Comparison of ENCODE assay signal across 29 cellular contexts in the genomic region with DNA sequence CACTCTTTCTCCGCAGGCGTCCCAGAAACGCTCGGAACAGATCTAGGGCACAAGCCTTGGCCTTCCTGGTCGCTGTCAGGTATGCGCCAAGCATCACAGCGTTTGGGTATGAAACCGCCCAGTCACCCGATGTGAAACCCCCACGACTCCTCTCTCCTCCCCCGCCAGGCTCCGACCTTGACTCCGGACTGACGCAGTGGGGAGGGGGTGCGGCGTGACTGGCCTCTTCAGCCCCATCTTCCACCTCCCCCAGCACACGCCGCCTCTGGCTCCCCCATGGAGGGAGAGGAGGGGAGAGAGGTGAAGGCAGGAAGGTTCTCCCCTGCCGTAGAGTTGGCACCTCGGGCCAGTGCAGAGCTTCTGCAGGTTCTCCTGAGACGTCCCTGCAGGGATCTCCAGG.
"Had no signal": no experiment of that assay in that cellular context is flagged by ENCODE, and none has a peak within 500 bp of the region (broad histone marks: within the 10 kb centered on the region; RNA-seq: fewer than 3 reads in every experiment).

No MANE protein-coding gene starts in this region.

- H2AFZ ChIP-seq: parathyroid adenoma had no signal

- H3K27ac ChIP-seq: ovary, parathyroid adenoma, psoas muscle, right lobe of liver, sigmoid colon, stomach, thoracic aorta, thyroid gland, tibial nerve, upper lobe of left lung, vagina had no signal

- DNase-seq: naive thymus-derived CD8-positive, alpha-beta T cell; nephron progenitor cell; occipital lobe; ovary; posterior cingulate gyrus; psoas muscle; right cardiac atrium; right lobe of liver; small intestine; stimulated activated CD4-positive, alpha-beta T cell treated with anti-CD3 and anti-CD28 coated beads, Interleukin-15, amount 100 ng/mL, for 24 hours; stimulated activated CD4-positive, alpha-beta T cell treated with anti-CD3 and anti-CD28 coated beads, Interleukin-2, amount 100 ng/mL, for 24 hours; stimulated activated CD4-positive, alpha-beta T cell treated with anti-CD3 and anti-CD28 coated beads, Interleukin-2, amount 100 ng/mL, for 48 hours; stimulated activated CD4-positive, alpha-beta T cell treated with anti-CD3 and anti-CD28 coated beads, Interleukin-4, amount 100 ng/mL, for 24 hours; stimulated activated naive B cell treated with anti-CD40 and anti-IgM and Interleukin-4, amounts not matched to agents 10 μg/mL and 1 μg/mL and 100 μg/mL, for 72 hours; stimulated activated naive CD4-positive, alpha-beta T cell treated with Interleukin-2 at 50 U/mL for 16 hours; stomach; thyroid gland; trophoblast cell had no signal

- H3K4me1 ChIP-seq: parathyroid adenoma, psoas muscle, right lobe of liver, sigmoid colon, stomach, tibial nerve, upper lobe of left lung, vagina had no signal

- H3K36me3 Mint-ChIP-seq: naive thymus-derived CD8-positive, alpha-beta T cell; natural killer cell treated with Interleukin-12 subunit alpha and Interleukin-12 subunit beta and Interleukin-15 and Interleukin-18, amount 100 ng/mL, for 72 hours; stimulated activated effector memory CD8-positive, alpha-beta T cell treated with anti-CD3 and anti-CD28 coated beads, Interleukin-12 subunit alpha, Interleukin-12 subunit beta, amount 100 ng/mL, for 72 hours; stimulated activated naive B cell treated with anti-CD40 and anti-IgM and Interleukin-4, amounts not matched to agents 10 μg/mL and 1 μg/mL and 100 μg/mL, for 72 hours had no signal

- H3K4me3 ChIP-seq: ovary, psoas muscle, right lobe of liver, sigmoid colon, stomach, thoracic aorta, thyroid gland, tibial nerve, upper lobe of left lung, vagina had no signal

- H3K9ac ChIP-seq: parathyroid adenoma had no signal

- ATAC-seq: naive thymus-derived CD8-positive, alpha-beta T cell; psoas muscle; right cardiac atrium; stimulated activated effector memory CD8-positive, alpha-beta T cell treated with anti-CD3 and anti-CD28 coated beads, Interleukin-12 subunit alpha, Interleukin-12 subunit beta, amount 100 ng/mL, for 72 hours; stimulated activated naive B cell treated with anti-CD40 and anti-IgM and Interleukin-4, amounts not matched to agents 10 μg/mL and 1 μg/mL and 100 μg/mL, for 72 hours had no signal

- H3K79me2 ChIP-seq: parathyroid adenoma had no signal

- H3K4me1 Mint-ChIP-seq: neural crest cell; stimulated activated effector memory CD8-positive, alpha-beta T cell treated with anti-CD3 and anti-CD28 coated beads, Interleukin-12 subunit alpha, Interleukin-12 subunit beta, amount 100 ng/mL, for 72 hours; stimulated activated naive B cell treated with anti-CD40 and anti-IgM and Interleukin-4, amounts not matched to agents 10 μg/mL and 1 μg/mL and 100 μg/mL, for 72 hours had no signal

- H3K27me3 ChIP-seq: ovary, right lobe of liver, thyroid gland, upper lobe of left lung, vagina had no signal

- H3K9me3 Mint-ChIP-seq: natural killer cell treated with Interleukin-12 subunit alpha and Interleukin-12 subunit beta and Interleukin-15 and Interleukin-18, amount 100 ng/mL, for 72 hours; nephron progenitor cell; neural crest cell; stimulated activated effector memory CD8-positive, alpha-beta T cell treated with anti-CD3 and anti-CD28 coated beads, Interleukin-12 subunit alpha, Interleukin-12 subunit beta, amount 100 ng/mL, for 72 hours; stimulated activated naive B cell treated with anti-CD40 and anti-IgM and Interleukin-4, amounts not matched to agents 10 μg/mL and 1 μg/mL and 100 μg/mL, for 72 hours; stimulated activated naive CD8-positive, alpha-beta T cell treated with anti-CD3 and anti-CD28 coated beads, Interleukin-15, Interleukin-2, amounts not matched to agents 100 ng/mL and 50 ng/mL, for 24 hours had no signal

- H3K9me3 ChIP-seq: ovary, psoas muscle, right lobe of liver, sigmoid colon, stomach, thoracic aorta, thyroid gland, tibial nerve, upper lobe of left lung, vagina had no signal

- H3K27ac Mint-ChIP-seq: natural killer cell treated with Interleukin-12 subunit alpha and Interleukin-12 subunit beta and Interleukin-15 and Interleukin-18, amount 100 ng/mL, for 72 hours; nephron progenitor cell; progenitor cell of endocrine pancreas; stimulated activated effector memory CD8-positive, alpha-beta T cell treated with anti-CD3 and anti-CD28 coated beads, Interleukin-12 subunit alpha, Interleukin-12 subunit beta, amount 100 ng/mL, for 72 hours; stimulated activated naive B cell treated with anti-CD40 and anti-IgM and Interleukin-4, amounts not matched to agents 10 μg/mL and 1 μg/mL and 100 μg/mL, for 72 hours; stimulated activated naive CD8-positive, alpha-beta T cell treated with anti-CD3 and anti-CD28 coated beads, Interleukin-15, Interleukin-2, amounts not matched to agents 100 ng/mL and 50 ng/mL, for 24 hours had no signal

- H3K4me3 Mint-ChIP-seq: naive thymus-derived CD8-positive, alpha-beta T cell; natural killer cell treated with Interleukin-12 subunit alpha and Interleukin-12 subunit beta and Interleukin-15 and Interleukin-18, amount 100 ng/mL, for 72 hours; nephron progenitor cell; neural crest cell; stimulated activated effector memory CD8-positive, alpha-beta T cell treated with anti-CD3 and anti-CD28 coated beads, Interleukin-12 subunit alpha, Interleukin-12 subunit beta, amount 100 ng/mL, for 72 hours; stimulated activated naive B cell treated with anti-CD40 and anti-IgM and Interleukin-4, amounts not matched to agents 10 μg/mL and 1 μg/mL and 100 μg/mL, for 72 hours; stimulated activated naive CD8-positive, alpha-beta T cell treated with anti-CD3 and anti-CD28 coated beads, Interleukin-15, Interleukin-2, amounts not matched to agents 100 ng/mL and 50 ng/mL, for 24 hours had no signal

- H3K36me3 ChIP-seq: ovary, right lobe of liver, sigmoid colon, stomach, thoracic aorta, thyroid gland, tibial nerve, upper lobe of left lung, vagina had no signal
